In the genomic region with DNA sequence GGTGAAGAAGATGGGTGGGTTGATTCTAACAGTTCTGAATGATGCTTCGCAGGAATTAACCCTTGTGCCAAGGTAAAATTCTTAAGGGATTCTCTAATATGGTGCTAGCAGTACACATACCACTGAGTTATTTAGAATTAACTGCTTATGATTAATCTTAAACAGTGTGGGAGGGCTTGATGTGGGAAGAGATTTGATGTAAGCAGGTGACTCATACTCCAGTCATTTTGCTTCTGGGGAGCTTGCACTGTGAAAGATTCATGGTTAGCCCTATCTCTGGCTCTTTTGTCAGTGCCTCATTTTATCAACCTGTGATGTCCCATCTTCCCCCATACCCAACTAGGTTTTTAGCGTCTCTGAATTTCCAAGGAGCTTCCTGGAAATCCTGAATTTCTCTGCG, we compare ENCODE assay signal across 15 cellular contexts.
DNase-seq lines count a peak whose midpoint lies in the region; ATAC-seq and TF ChIP-seq lines count a peak whose summit lies in the region.
"Had no signal": no experiment of that assay in that cellular context is flagged by ENCODE, and none has a peak within 500 bp of the region (broad histone marks: within the 10 kb centered on the region; RNA-seq: fewer than 3 reads in every experiment).

No MANE protein-coding gene starts in this region.

- peak overlapping the region; percentile 45 for H3K27ac Mint-ChIP-seq in activated T-cell treated with anti-CD3 and anti-CD28 coated beads, Interleukin-2, amount 50 U/mL, for 24 hours
- H3K27ac Mint-ChIP-seq in stimulated activated effector memory CD8-positive, alpha-beta T cell treated with anti-CD3 and anti-CD28 coated beads, Interleukin-12 subunit alpha, Interleukin-12 subunit beta, amount 100 ng/mL, for 72 hours, result no peak overlapping the region
- H3K27ac Mint-ChIP-seq: activated B cell treated with CpG ODN at 0.5 μM for 24 hours; naive thymus-derived CD8-positive, alpha-beta T cell had no signal

- TF ChIP-seq CTCF in NB4 (IDR thresholded peaks at IDR 0.05; ENCODE audit: low read depth, low read length), result no peak
- TF ChIP-seq CTCF in epithelial cell of esophagus (IDR thresholded peaks at IDR 0.05; ENCODE audit: insufficient read depth, low read depth, low read length, missing control alignments), result no peak

- ATAC-seq in stimulated activated effector memory CD8-positive, alpha-beta T cell treated with anti-CD3 and anti-CD28 coated beads, Interleukin-12 subunit alpha, Interleukin-12 subunit beta, amount 100 ng/mL, for 72 hours, result peak; percentile 75
- ATAC-seq in HG02852 (IDR thresholded peaks at IDR 0.05; ENCODE audit: unreplicated experiment), result no peak
- ATAC-seq: gastrocnemius medialis; naive thymus-derived CD8-positive, alpha-beta T cell had no signal

- peaks cover 14% of the 10 kb centered on the region for H3K4me1 Mint-ChIP-seq in activated T-cell treated with anti-CD3 and anti-CD28 coated beads, Interleukin-2, amount 50 U/mL, for 24 hours (ENCODE audit: low read depth)
- no peaks in the 10 kb centered on the region for H3K4me1 Mint-ChIP-seq in stimulated activated effector memory CD8-positive, alpha-beta T cell treated with anti-CD3 and anti-CD28 coated beads, Interleukin-12 subunit alpha, Interleukin-12 subunit beta, amount 100 ng/mL, for 72 hours
- H3K4me1 Mint-ChIP-seq: activated B cell treated with CpG ODN at 0.5 μM for 24 hours had no signal

- H3K4me3 ChIP-seq in NB4 (ENCODE audit: low read depth, low read length), result no peak overlapping the region
- no peak overlapping the region for H3K4me3 ChIP-seq in epithelial cell of esophagus (ENCODE audit: low read length)
- H3K4me3 ChIP-seq: gastrocnemius medialis, skin epidermis, upper lobe of left lung had no signal

- no peak for DNase-seq in activated T-cell treated with anti-CD3 and anti-CD28 coated beads, Interleukin-2, amount 50 U/mL, for 24 hours
- no peak for DNase-seq in activated T-cell treated with anti-CD3 and anti-CD28 coated beads, Interleukin-2, amount 50 U/mL, for 48 hours
- DNase-seq in NB4 (ENCODE audit: low read depth), result peak; percentile 16
- peak; percentile 92 for DNase-seq in epithelial cell of esophagus (ENCODE audit: low read depth)
- DNase-seq in stimulated activated effector memory CD8-positive, alpha-beta T cell treated with anti-CD3 and anti-CD28 coated beads, Interleukin-12 subunit alpha, Interleukin-12 subunit beta, amount 100 ng/mL, for 72 hours (ENCODE audit: low spot score in 2 of 2), result no peak
- DNase-seq in Kasumi-1 (lab: John Stamatoyannopoulos, UW), result no peak
- no peak for DNase-seq in stimulated activated CD4-positive, alpha-beta T cell treated with anti-CD3 and anti-CD28 coated beads, Interleukin-12 subunit alpha, Interleukin-12 subunit beta, amount 100 ng/mL, for 4 hours
- DNase-seq: activated B cell treated with CpG ODN at 0.5 μM for 24 hours; gastrocnemius medialis; naive thymus-derived CD8-positive, alpha-beta T cell; NCI-H510A; SIG-M5; upper lobe of left lung had no signal

- no peak overlapping the region for H3K4me3 Mint-ChIP-seq in activated T-cell treated with anti-CD3 and anti-CD28 coated beads, Interleukin-2, amount 50 U/mL, for 24 hours
- no peak overlapping the region for H3K4me3 Mint-ChIP-seq in stimulated activated effector memory CD8-positive, alpha-beta T cell treated with anti-CD3 and anti-CD28 coated beads, Interleukin-12 subunit alpha, Interleukin-12 subunit beta, amount 100 ng/mL, for 72 hours
- H3K4me3 Mint-ChIP-seq: activated B cell treated with CpG ODN at 0.5 μM for 24 hours; naive thymus-derived CD8-positive, alpha-beta T cell had no signal

- H3K9me3 Mint-ChIP-seq in activated T-cell treated with anti-CD3 and anti-CD28 coated beads, Interleukin-2, amount 50 U/mL, for 24 hours, result no peaks in the 10 kb centered on the region
- peaks cover 5% of the 10 kb centered on the region for H3K9me3 Mint-ChIP-seq in stimulated activated effector memory CD8-positive, alpha-beta T cell treated with anti-CD3 and anti-CD28 coated beads, Interleukin-12 subunit alpha, Interleukin-12 subunit beta, amount 100 ng/mL, for 72 hours
- H3K9me3 Mint-ChIP-seq: activated B cell treated with CpG ODN at 0.5 μM for 24 hours had no signal

- peaks cover 14% of the 10 kb centered on the region for H3K27me3 Mint-ChIP-seq in activated T-cell treated with anti-CD3 and anti-CD28 coated beads, Interleukin-2, amount 50 U/mL, for 24 hours
- H3K27me3 Mint-ChIP-seq: activated B cell treated with CpG ODN at 0.5 μM for 24 hours had no signal

- no peaks in the 10 kb centered on the region for H3K36me3 Mint-ChIP-seq in activated T-cell treated with anti-CD3 and anti-CD28 coated beads, Interleukin-2, amount 50 U/mL, for 24 hours (ENCODE audit: low read depth)
- H3K36me3 Mint-ChIP-seq in stimulated activated effector memory CD8-positive, alpha-beta T cell treated with anti-CD3 and anti-CD28 coated beads, Interleukin-12 subunit alpha, Interleukin-12 subunit beta, amount 100 ng/mL, for 72 hours, result no peaks in the 10 kb centered on the region
- H3K36me3 Mint-ChIP-seq: naive thymus-derived CD8-positive, alpha-beta T cell had no signal

- TF ChIP-seq POLR2A in NB4 (IDR thresholded peaks at IDR 0.05; ENCODE audit: extremely low read depth, insufficient read length), result no peak

Comparison
In these comparisons a context has a peak if more than half of its experiments do, and no peak if none do; other contexts are left out.
1. DNase-seq: peak in NB4 (single experiment) and epithelial cell of esophagus (single experiment); none in activated T-cell treated with anti-CD3 and anti-CD28 coated beads, Interleukin-2, amount 50 U/mL, for 24 hours (single experiment), activated T-cell treated with anti-CD3 and anti-CD28 coated beads, Interleukin-2, amount 50 U/mL, for 48 hours (0 of 2), stimulated activated effector memory CD8-positive, alpha-beta T cell treated with anti-CD3 and anti-CD28 coated beads, Interleukin-12 subunit alpha, Interleukin-12 subunit beta, amount 100 ng/mL, for 72 hours (0 of 2), Kasumi-1 (0 of 2) and stimulated activated CD4-positive, alpha-beta T cell treated with anti-CD3 and anti-CD28 coated beads, Interleukin-12 subunit alpha, Interleukin-12 subunit beta, amount 100 ng/mL, for 4 hours (single experiment).